In genomic region chr4:74875451-74875850, GRCh38 we compare ENCODE assay signal across 13 cellular contexts. TPM values are rescaled to one million over a fixed set of nuclear protein-coding genes. Genes with fewer than 3 reads are reported as not detected.
DNase-seq lines count a peak whose midpoint lies in the region; ATAC-seq and TF ChIP-seq lines count a peak whose summit lies in the region.
"Had no signal": no experiment of that assay in that cellular context is flagged by ENCODE, and none has a peak within 500 bp of the region (broad histone marks: within the 10 kb centered on the region; RNA-seq: fewer than 3 reads in every experiment).

No MANE protein-coding gene starts in this region.

- no peak for ATAC-seq in thoracic aorta (ENCODE audit: insufficient number of reproducible peaks, low FRiP score, low read depth)
- no peak for ATAC-seq in GM21367 (IDR thresholded peaks at IDR 0.05; ENCODE audit: unreplicated experiment)

- H3K36me3 ChIP-seq in Loucy (ENCODE audit: insufficient read depth, low read length) (no peaks in the 10 kb centered on the region), thoracic aorta (no peaks in the 10 kb centered on the region)

- peak overlapping the region; percentile 50 for H3K27ac Mint-ChIP-seq in endothelial cell (ENCODE audit: unreplicated experiment)
- no peak overlapping the region for H3K27ac Mint-ChIP-seq in activated CD4-positive, alpha-beta T cell treated with anti-CD3 and anti-CD28 coated beads, Interleukin-2, amount 10 ng/mL, durations not matched to agents 24 days and 14 days
- H3K27ac Mint-ChIP-seq: CD8-positive, alpha-beta T cell; GM23338; H9; T-cell had no signal

- peak; percentile 4 for DNase-seq in GM12865 (ENCODE audit: low read depth)
- DNase-seq in endothelial cell (ENCODE audit: low spot score): no peak
- no peak for DNase-seq in thoracic aorta (ENCODE audit: low spot score)
- no peak for DNase-seq in NCI-H446 treated with DMSO at 0.1 percent for 48 hours (lab: John Stamatoyannopoulos, UW)
- DNase-seq in activated CD4-positive, alpha-beta T cell treated with anti-CD3 and anti-CD28 coated beads, Interleukin-2, amount 10 ng/mL, durations not matched to agents 24 days and 14 days: no peak

- no peak overlapping the region for H3K4me3 Mint-ChIP-seq in endothelial cell (ENCODE audit: unreplicated experiment)
- H3K4me3 Mint-ChIP-seq in activated CD4-positive, alpha-beta T cell treated with anti-CD3 and anti-CD28 coated beads, Interleukin-2, amount 10 ng/mL, durations not matched to agents 24 days and 14 days: no peak overlapping the region
- H3K4me3 Mint-ChIP-seq: CD8-positive, alpha-beta T cell; GM23338; H9; T-cell had no signal

- intact Hi-C loops in activated CD4-positive, alpha-beta T cell treated with anti-CD3 and anti-CD28 coated beads, Interleukin-2, amount 10 ng/mL, durations not matched to agents 24 days and 14 days (cut with micrococcal nuclease): loop anchor here (10.0 kb wide), 1 partner anchor 609 kb away; no protein-coding TSS in a partner anchor

- H3K9me3 ChIP-seq in Loucy (ENCODE audit: insufficient read depth, low read depth, low read length): no peaks in the 10 kb centered on the region
- no peaks in the 10 kb centered on the region for H3K9me3 ChIP-seq in thoracic aorta
- H3K9me3 ChIP-seq: A549, Caco-2 had no signal

- H3F3A ChIP-seq in Loucy (ENCODE audit: low read depth): no peaks in the 10 kb centered on the region

- no peaks in the 10 kb centered on the region for H3K36me3 Mint-ChIP-seq in endothelial cell (ENCODE audit: low read depth, unreplicated experiment)
- no peaks in the 10 kb centered on the region for H3K36me3 Mint-ChIP-seq in activated CD4-positive, alpha-beta T cell treated with anti-CD3 and anti-CD28 coated beads, Interleukin-2, amount 10 ng/mL, durations not matched to agents 24 days and 14 days (ENCODE audit: low read depth)
- H3K36me3 Mint-ChIP-seq: CD8-positive, alpha-beta T cell; T-cell had no signal

- H3K27me3 ChIP-seq in Loucy (ENCODE audit: insufficient read depth, low read length, poor library complexity, severe bottlenecking): no peaks in the 10 kb centered on the region
- no peaks in the 10 kb centered on the region for H3K27me3 ChIP-seq in thoracic aorta (replicated peaks; ENCODE audit: insufficient read depth)

- no peaks in the 10 kb centered on the region for H3K9me2 ChIP-seq in Loucy (replicated peaks; ENCODE audit: low read depth, low read length)

- H3K79me2 ChIP-seq in Loucy (ENCODE audit: insufficient read depth, low read length): no peaks in the 10 kb centered on the region

- no peak overlapping the region for H3K4me2 ChIP-seq in Loucy (ENCODE audit: low read depth, low read length, poor library complexity, severe bottlenecking)
- H3K4me2 ChIP-seq: A549, GM23338 had no signal

- H3K4me3 ChIP-seq in GM12865 (ENCODE audit: low read depth, low read length) (no peak overlapping the region), Loucy (ENCODE audit: low read length, poor library complexity, severe bottlenecking) (no peak overlapping the region), thoracic aorta (no peak overlapping the region)
- H3K4me3 ChIP-seq: A549, GM23338 had no signal

- peaks cover 4% of the 10 kb centered on the region for H3K4me1 Mint-ChIP-seq in endothelial cell (ENCODE audit: unreplicated experiment)
- H3K4me1 Mint-ChIP-seq in activated CD4-positive, alpha-beta T cell treated with anti-CD3 and anti-CD28 coated beads, Interleukin-2, amount 10 ng/mL, durations not matched to agents 24 days and 14 days: no peaks in the 10 kb centered on the region
- H3K4me1 Mint-ChIP-seq: H9, T-cell had no signal

- no peaks in the 10 kb centered on the region for H3K27me3 Mint-ChIP-seq in endothelial cell (ENCODE audit: unreplicated experiment)
- H3K27me3 Mint-ChIP-seq in activated CD4-positive, alpha-beta T cell treated with anti-CD3 and anti-CD28 coated beads, Interleukin-2, amount 10 ng/mL, durations not matched to agents 24 days and 14 days: peaks cover 4% of the 10 kb centered on the region

- H3K4me1 ChIP-seq in Loucy (ENCODE audit: insufficient read depth, low read length, poor library complexity, severe bottlenecking) (no peaks in the 10 kb centered on the region), thoracic aorta (ENCODE audit: control insufficient read depth in 1 of 2, low read depth in 2 of 2) (peaks cover 17 to 35% of the 10 kb centered on the region in 2 donors)
- H3K4me1 ChIP-seq: Caco-2 had no signal

- TF ChIP-seq CTCF in GM12865 (IDR thresholded peaks at IDR 0.05; ENCODE audit: insufficient read depth, low read depth, low read length, missing control alignments) (no peak), Loucy (conservative IDR thresholded peaks at IDR 0.05; ENCODE audit: low read length) (no peak), endothelial cell (IDR thresholded peaks at IDR 0.05; ENCODE audit: unreplicated experiment) (no peak), thoracic aorta (IDR thresholded peaks at IDR 0.05) (no peak)

- H2AFZ ChIP-seq in Loucy (ENCODE audit: low read length): peak overlapping the region; percentile 59
- H2AFZ ChIP-seq: GM23338 had no signal

- H3K9me3 Mint-ChIP-seq in endothelial cell (ENCODE audit: unreplicated experiment): no peaks in the 10 kb centered on the region
- no peaks in the 10 kb centered on the region for H3K9me3 Mint-ChIP-seq in activated CD4-positive, alpha-beta T cell treated with anti-CD3 and anti-CD28 coated beads, Interleukin-2, amount 10 ng/mL, durations not matched to agents 24 days and 14 days
- H3K9me3 Mint-ChIP-seq: CD8-positive, alpha-beta T cell; GM23338; H9 had no signal

- H3K27ac ChIP-seq in thoracic aorta: peak overlapping the region; percentile 50 to 63
- H3K27ac ChIP-seq: A549 had no signal

- H3K9ac ChIP-seq in Loucy (ENCODE audit: low read depth, low read length, poor library complexity, severe bottlenecking): no peak overlapping the region

- no peaks in the 10 kb centered on the region for H4K20me1 ChIP-seq in Loucy (ENCODE audit: insufficient read depth, low read length, poor library complexity, severe bottlenecking)

RNA-seq across cellular contexts. Expression of gene PARM1, which starts 57.5 kb away (rescaled TPM):
- total RNA-seq in endothelial cell (ENCODE audit: unreplicated experiment) (0.18 TPM), thoracic aorta (100 to 1,000 TPM; 127 to 263 TPM)
- total RNA-seq in activated CD4-positive, alpha-beta T cell treated with anti-CD3 and anti-CD28 coated beads, Interleukin-2, amount 10 ng/mL, durations not matched to agents 24 days and 14 days: not detected in 2 replicates
- total RNA-seq: CD8-positive, alpha-beta T cell had no signal

Comparison
In these comparisons a context has a peak if more than half of its experiments do, and no peak if none do; other contexts are left out.
1. RNA of gene PARM1, which starts 57.5 kb away (total RNA-seq): 127 to 263 TPM in thoracic aorta; 0.18 TPM in endothelial cell (single experiment) and not detected in activated CD4-positive, alpha-beta T cell treated with anti-CD3 and anti-CD28 coated beads, Interleukin-2, amount 10 ng/mL, durations not matched to agents 24 days and 14 days; every median in the first group is over 100 times any median in the second.